Comparison of ENCODE assay signal across 17 cellular contexts in genomic region chr11:101446726-101447125, GRCh38.
"Had no signal": no experiment of that assay in that cellular context is flagged by ENCODE, and none has a peak within 500 bp of the region (broad histone marks: within the 10 kb centered on the region; RNA-seq: fewer than 3 reads in every experiment).

No MANE protein-coding gene starts in this region.

- H2AFZ ChIP-seq: hepatocyte, parathyroid adenoma had no signal

- H3K9ac ChIP-seq: parathyroid adenoma had no signal

- H3K27ac ChIP-seq: body of pancreas, hepatocyte, parathyroid adenoma, vagina had no signal

- H3K4me1 Mint-ChIP-seq: activated CD4-positive, alpha-beta memory T cell treated with anti-CD3 and anti-CD28 coated beads, Interleukin-2, amount 10 ng/mL, durations not matched to agents 7 days and 5 days; activated CD8-positive, alpha-beta memory T cell treated with anti-CD3 and anti-CD28 coated beads, Interleukin-2, amount 10 ng/mL, durations not matched to agents 7 days and 5 days; activated naive CD8-positive, alpha-beta T cell treated with anti-CD3 and anti-CD28 coated beads for 36 hours; natural killer cell; stimulated activated naive CD8-positive, alpha-beta T cell treated with anti-CD3 and anti-CD28 coated beads, Interleukin-15, amount 100 ng/mL, for 72 hours had no signal

- H3K9me3 Mint-ChIP-seq: activated CD4-positive, alpha-beta memory T cell treated with anti-CD3 and anti-CD28 coated beads, Interleukin-2, amount 10 ng/mL, durations not matched to agents 7 days and 5 days; activated naive CD8-positive, alpha-beta T cell treated with anti-CD3 and anti-CD28 coated beads for 36 hours; stimulated activated naive CD8-positive, alpha-beta T cell treated with anti-CD3 and anti-CD28 coated beads, Interleukin-15, amount 100 ng/mL, for 72 hours had no signal

- H3K27ac Mint-ChIP-seq: activated CD4-positive, alpha-beta memory T cell treated with anti-CD3 and anti-CD28 coated beads, Interleukin-2, amount 10 ng/mL, durations not matched to agents 7 days and 5 days; activated CD8-positive, alpha-beta memory T cell treated with anti-CD3 and anti-CD28 coated beads, Interleukin-2, amount 10 ng/mL, durations not matched to agents 7 days and 5 days; activated naive CD8-positive, alpha-beta T cell treated with anti-CD3 and anti-CD28 coated beads for 36 hours; natural killer cell; stimulated activated naive CD8-positive, alpha-beta T cell treated with anti-CD3 and anti-CD28 coated beads, Interleukin-15, amount 100 ng/mL, for 72 hours had no signal

- ATAC-seq: activated CD8-positive, alpha-beta memory T cell treated with anti-CD3 and anti-CD28 coated beads, Interleukin-2, amount 10 ng/mL, durations not matched to agents 7 days and 5 days; body of pancreas; natural killer cell; stimulated activated naive CD8-positive, alpha-beta T cell treated with anti-CD3 and anti-CD28 coated beads, Interleukin-15, amount 100 ng/mL, for 72 hours had no signal

- H3K4me2 ChIP-seq: hepatocyte had no signal

- H3K36me3 ChIP-seq: vagina had no signal

- H3K36me3 Mint-ChIP-seq: activated CD8-positive, alpha-beta memory T cell treated with anti-CD3 and anti-CD28 coated beads, Interleukin-2, amount 10 ng/mL, durations not matched to agents 7 days and 5 days; activated naive CD8-positive, alpha-beta T cell treated with anti-CD3 and anti-CD28 coated beads for 36 hours; natural killer cell had no signal

- H3K27me3 ChIP-seq: body of pancreas, esophagus muscularis mucosa, foreskin keratinocyte, hepatocyte, vagina had no signal

- H3K4me1 ChIP-seq: parathyroid adenoma had no signal

- DNase-seq: activated CD4-positive, alpha-beta memory T cell treated with anti-CD3 and anti-CD28 coated beads, Interleukin-2, amount 10 ng/mL, durations not matched to agents 7 days and 5 days; activated CD4-positive, alpha-beta T cell treated with anti-CD3 and anti-CD28 coated beads for 48 hours; activated CD4-positive, CD25-positive, alpha-beta regulatory T cell; activated CD8-positive, alpha-beta memory T cell treated with anti-CD3 and anti-CD28 coated beads, Interleukin-2, amount 10 ng/mL, durations not matched to agents 7 days and 5 days; activated naive CD8-positive, alpha-beta T cell treated with anti-CD3 and anti-CD28 coated beads for 36 hours; amygdala; body of pancreas; effector CD4-positive, alpha-beta T cell; natural killer cell; stimulated activated CD4-positive, alpha-beta T cell treated with anti-CD3 and anti-CD28 coated beads, Interleukin-12 subunit alpha, Interleukin-12 subunit beta, amount 100 ng/mL, for 4 hours; stimulated activated naive CD8-positive, alpha-beta T cell treated with anti-CD3 and anti-CD28 coated beads, Interleukin-15, amount 100 ng/mL, for 72 hours; T1000 had no signal

- H3K4me3 Mint-ChIP-seq: activated CD4-positive, alpha-beta memory T cell treated with anti-CD3 and anti-CD28 coated beads, Interleukin-2, amount 10 ng/mL, durations not matched to agents 7 days and 5 days; activated CD8-positive, alpha-beta memory T cell treated with anti-CD3 and anti-CD28 coated beads, Interleukin-2, amount 10 ng/mL, durations not matched to agents 7 days and 5 days; activated naive CD8-positive, alpha-beta T cell treated with anti-CD3 and anti-CD28 coated beads for 36 hours; natural killer cell; stimulated activated naive CD8-positive, alpha-beta T cell treated with anti-CD3 and anti-CD28 coated beads, Interleukin-15, amount 100 ng/mL, for 72 hours had no signal

- H3K4me3 ChIP-seq: body of pancreas, esophagus muscularis mucosa, hepatocyte, vagina had no signal

- H3K9me3 ChIP-seq: body of pancreas, esophagus muscularis mucosa, vagina had no signal

- H3K27me3 Mint-ChIP-seq: activated CD4-positive, alpha-beta memory T cell treated with anti-CD3 and anti-CD28 coated beads, Interleukin-2, amount 10 ng/mL, durations not matched to agents 7 days and 5 days; activated CD8-positive, alpha-beta memory T cell treated with anti-CD3 and anti-CD28 coated beads, Interleukin-2, amount 10 ng/mL, durations not matched to agents 7 days and 5 days; activated naive CD8-positive, alpha-beta T cell treated with anti-CD3 and anti-CD28 coated beads for 36 hours; stimulated activated naive CD8-positive, alpha-beta T cell treated with anti-CD3 and anti-CD28 coated beads, Interleukin-15, amount 100 ng/mL, for 72 hours had no signal

- H3K79me2 ChIP-seq: hepatocyte, parathyroid adenoma had no signal
